8 cellular contexts compared by ENCODE assay signal in genomic region chr15:64836023-64836536, GRCh38. TPM values are rescaled to one million over a fixed set of nuclear protein-coding genes. Genes with fewer than 3 reads are reported as not detected.
A peak's percentile ranks its signal among the peaks of the same experiment; 100 is the strongest.
DNase-seq lines count a peak whose midpoint lies in the region; ATAC-seq, FAIRE-seq and TF ChIP-seq lines count a peak whose summit lies in the region.

No MANE protein-coding gene starts in this region.

- H3K9me1 ChIP-seq in keratinocyte (ENCODE audit: control insufficient read depth, extremely low read depth, insufficient read depth, low read length): no peaks in the 10 kb centered on the region

- no peak for FAIRE-seq in keratinocyte (lab: Jason Lieb, UNC)

- no peaks in the 10 kb centered on the region for H3K36me3 ChIP-seq in keratinocyte (ENCODE audit: control insufficient read depth in 2 of 2, extremely low read depth in 1 of 2, insufficient read depth in 2 of 2, low read length in 2 of 2)
- no peaks in the 10 kb centered on the region for H3K36me3 ChIP-seq in thoracic aorta

- H3K27me3 ChIP-seq in keratinocyte (ENCODE audit: control insufficient read depth, extremely low read depth, insufficient read depth, low read length): no peaks in the 10 kb centered on the region
- no peaks in the 10 kb centered on the region for H3K27me3 ChIP-seq in thoracic aorta (replicated peaks; ENCODE audit: insufficient read depth)

- no peaks in the 10 kb centered on the region for H4K20me1 ChIP-seq in keratinocyte (ENCODE audit: control insufficient read depth, extremely low read depth, insufficient read depth, low read length)

- POLR2A ChIA-PET in activated CD8-positive, alpha-beta T cell treated with anti-CD3 and anti-CD28 coated beads, Interleukin-2, amount 10 ng/mL, durations not matched to agents 7 days and 5 days (lab: Charles Lee): interaction anchor here (1.0 to 3.9 kb wide), 3 partner anchors 10 to 58 kb away, joined by 3 to 39 read pairs (median 16); partner anchors contain the start of gene PIF1

- H3K36me3 Mint-ChIP-seq in activated T-cell treated with anti-CD3 and anti-CD28 coated beads, Interleukin-2, amount 50 U/mL, for 24 hours (ENCODE audit: low read depth): no peaks in the 10 kb centered on the region
- H3K36me3 Mint-ChIP-seq in activated CD8-positive, alpha-beta T cell treated with anti-CD3 and anti-CD28 coated beads, Interleukin-2, amount 10 ng/mL, durations not matched to agents 7 days and 5 days (ENCODE audit: low read depth): peaks cover 2% of the 10 kb centered on the region

- H3K27me3 Mint-ChIP-seq in activated T-cell treated with anti-CD3 and anti-CD28 coated beads, Interleukin-2, amount 50 U/mL, for 24 hours: no peaks in the 10 kb centered on the region
- H3K27me3 Mint-ChIP-seq in activated CD8-positive, alpha-beta T cell treated with anti-CD3 and anti-CD28 coated beads, Interleukin-2, amount 10 ng/mL, durations not matched to agents 7 days and 5 days (ENCODE audit: low read depth): no peaks in the 10 kb centered on the region

- H3K9me3 ChIP-seq in keratinocyte (ENCODE audit: control insufficient read depth, low read depth, low read length) (no peaks in the 10 kb centered on the region), thoracic aorta (no peaks in the 10 kb centered on the region)

- no peak for DNase-seq in activated T-cell treated with anti-CD3 and anti-CD28 coated beads, Interleukin-2, amount 50 U/mL, for 24 hours
- no peak for DNase-seq in activated T-cell treated with anti-CD3 and anti-CD28 coated beads, Interleukin-2, amount 50 U/mL, for 48 hours
- no peak for DNase-seq in activated CD8-positive, alpha-beta T cell treated with anti-CD3 and anti-CD28 coated beads, Interleukin-2, amount 10 ng/mL, durations not matched to agents 7 days and 5 days
- DNase-seq in keratinocyte (ENCODE audit: low read depth, low spot score) (no peak), thoracic aorta (ENCODE audit: low spot score) (no peak), NCI-H1105 (lab: John Stamatoyannopoulos, UW) (no peak), NCI-H146 (lab: John Stamatoyannopoulos, UW) (no peak)

- peaks cover 2% of the 10 kb centered on the region for H3K9me3 Mint-ChIP-seq in activated T-cell treated with anti-CD3 and anti-CD28 coated beads, Interleukin-2, amount 50 U/mL, for 24 hours
- H3K9me3 Mint-ChIP-seq in activated CD8-positive, alpha-beta T cell treated with anti-CD3 and anti-CD28 coated beads, Interleukin-2, amount 10 ng/mL, durations not matched to agents 7 days and 5 days (ENCODE audit: insufficient read depth): no peaks in the 10 kb centered on the region

- CTCF ChIA-PET in activated CD8-positive, alpha-beta T cell treated with anti-CD3 and anti-CD28 coated beads, Interleukin-2, amount 10 ng/mL, durations not matched to agents 7 days and 5 days (lab: Charles Lee): interaction anchor here (0.6 to 7.1 kb wide), 26 partner anchors 8 to 672 kb away, joined by 3 to 114 read pairs (median 5); partner anchors contain the start of genes ANKDD1A, PIF1 and TRIP4

- no peak overlapping the region for H3K4me3 ChIP-seq in keratinocyte (ENCODE audit: control insufficient read depth in 2 of 3, extremely low read depth in 1 of 3, insufficient read depth in 2 of 3, low read depth in 1 of 3, low read length in 3 of 3)
- H3K4me3 ChIP-seq in thoracic aorta: peak overlapping the region; percentile 67

- H2AFZ ChIP-seq in keratinocyte (ENCODE audit: control insufficient read depth, low read length): peak overlapping the region; percentile 6

- TF ChIP-seq CTCF in keratinocyte (optimal IDR thresholded peaks at IDR 0.05 in 1 of 3, IDR thresholded peaks at IDR 0.05 in 1 of 3, conservative IDR thresholded peaks at IDR 0.05 in 1 of 3; ENCODE audit: extremely low read depth in 1 of 3, insufficient read depth in 2 of 3, low read length in 3 of 3) (no peak), thoracic aorta (IDR thresholded peaks at IDR 0.05) (no peak)

- H3K4me3 Mint-ChIP-seq in activated T-cell treated with anti-CD3 and anti-CD28 coated beads, Interleukin-2, amount 50 U/mL, for 24 hours: peak overlapping the region; percentile 28
- H3K4me3 Mint-ChIP-seq in activated CD8-positive, alpha-beta T cell treated with anti-CD3 and anti-CD28 coated beads, Interleukin-2, amount 10 ng/mL, durations not matched to agents 7 days and 5 days: peak overlapping the region; percentile 22

- peak; percentile 12 for ATAC-seq in activated CD8-positive, alpha-beta T cell treated with anti-CD3 and anti-CD28 coated beads, Interleukin-2, amount 10 ng/mL, durations not matched to agents 7 days and 5 days
- no peak for ATAC-seq in thoracic aorta (ENCODE audit: insufficient number of reproducible peaks, low FRiP score, low read depth)
- ATAC-seq in GM18873 (IDR thresholded peaks at IDR 0.05; ENCODE audit: low FRiP score, unreplicated experiment): no peak

- H3K27ac ChIP-seq in keratinocyte (ENCODE audit: control insufficient read depth, insufficient read depth, low read length): no peak overlapping the region
- H3K27ac ChIP-seq in thoracic aorta: peak overlapping the region; percentile 58 to 71

- dilution Hi-C loops in keratinocyte (cut with MboI; ENCODE audit: extremely low pct_ligation_motif_present, low sequenced_read_pairs): no loop called here

- no peak overlapping the region for H3K9ac ChIP-seq in keratinocyte (ENCODE audit: control insufficient read depth, extremely low read depth, insufficient read depth, low read length)

- no peak overlapping the region for H3K27ac Mint-ChIP-seq in activated T-cell treated with anti-CD3 and anti-CD28 coated beads, Interleukin-2, amount 50 U/mL, for 24 hours
- peak overlapping the region; percentile 96 for H3K27ac Mint-ChIP-seq in activated CD8-positive, alpha-beta T cell treated with anti-CD3 and anti-CD28 coated beads, Interleukin-2, amount 10 ng/mL, durations not matched to agents 7 days and 5 days

- H3K79me2 ChIP-seq in keratinocyte (ENCODE audit: control insufficient read depth, insufficient read depth, low read length): no peaks in the 10 kb centered on the region

- peaks cover 41% of the 10 kb centered on the region for H3K4me1 Mint-ChIP-seq in activated T-cell treated with anti-CD3 and anti-CD28 coated beads, Interleukin-2, amount 50 U/mL, for 24 hours (ENCODE audit: low read depth)
- H3K4me1 Mint-ChIP-seq in activated CD8-positive, alpha-beta T cell treated with anti-CD3 and anti-CD28 coated beads, Interleukin-2, amount 10 ng/mL, durations not matched to agents 7 days and 5 days (ENCODE audit: low read depth): peaks cover 53% of the 10 kb centered on the region

- H3K4me1 ChIP-seq in keratinocyte (ENCODE audit: control insufficient read depth, extremely low read depth, insufficient read depth, low read length): peaks cover 3% of the 10 kb centered on the region
- H3K4me1 ChIP-seq in thoracic aorta (ENCODE audit: control insufficient read depth in 1 of 2, low read depth in 2 of 2): peaks cover 3 to 16% of the 10 kb centered on the region in 2 donors

- peak overlapping the region; percentile 2 for H3K4me2 ChIP-seq in keratinocyte (ENCODE audit: control insufficient read depth, extremely low read depth, insufficient read depth, low read depth, low read length)

RNA-seq across cellular contexts. Expression of gene PLEKHO2, which starts 5.6 kb away (rescaled TPM):
- 10 to 100 TPM; 25.8 to 26.4 TPM for total RNA-seq in activated CD8-positive, alpha-beta T cell treated with anti-CD3 and anti-CD28 coated beads, Interleukin-2, amount 10 ng/mL, durations not matched to agents 7 days and 5 days
- 8.8 to 12.0 TPM (median 11.2 TPM) in 3 replicates for polyA plus RNA-seq in keratinocyte
- 1.0 TPM for polyA plus RNA-seq in keratinocyte (2011; ENCODE audit: low read depth)
- polyA plus RNA-seq in keratinocyte (2011; cell fraction: cytosol; rRNA removed): 8.1 and 9.4 TPM in 2 replicates
- polyA plus RNA-seq in keratinocyte (2011; cell fraction: nucleus; rRNA removed): 14.6 and 17.0 TPM in 2 replicates
- 4.9 and 11.6 TPM in 2 replicates for polyA plus RNA-seq in keratinocyte (2012; ENCODE audit: low replicate concordance)
- 11.8 to 17.8 TPM (median 12.1 TPM) in 3 replicates for polyA minus RNA-seq in keratinocyte
- 11.7 TPM for polyA minus RNA-seq in keratinocyte (2011; cell fraction: cytosol; rRNA and poly(A)+ RNA removed)
- polyA minus RNA-seq in keratinocyte (2011; cell fraction: nucleus; rRNA and poly(A)+ RNA removed): 11.0 and 13.6 TPM in 2 replicates
- total RNA-seq in thoracic aorta: 10 to 100 TPM; 50.0 to 53.8 TPM

RNA-seq across cellular contexts. Expression of gene PIF1, which starts 10.6 kb away (rescaled TPM):
- 10 to 100 TPM; 69.1 to 71.1 TPM for total RNA-seq in activated CD8-positive, alpha-beta T cell treated with anti-CD3 and anti-CD28 coated beads, Interleukin-2, amount 10 ng/mL, durations not matched to agents 7 days and 5 days
- 2.3 to 7.6 TPM (median 6.2 TPM) in 3 replicates for polyA plus RNA-seq in keratinocyte
- not detected for polyA plus RNA-seq in keratinocyte (2011; ENCODE audit: low read depth)
- 0.44 and 0.75 TPM in 2 replicates for polyA plus RNA-seq in keratinocyte (2011; cell fraction: cytosol; rRNA removed)
- polyA plus RNA-seq in keratinocyte (2011; cell fraction: nucleus; rRNA removed): 7.1 and 7.3 TPM in 2 replicates
- 4.9 TPM in 1 of 2 replicates, not detected in the other for polyA plus RNA-seq in keratinocyte (2012; ENCODE audit: low replicate concordance)
- 1.1 to 9.9 TPM (median 3.0 TPM) in 3 replicates for polyA minus RNA-seq in keratinocyte
- 6.9 TPM for polyA minus RNA-seq in keratinocyte (2011; cell fraction: cytosol; rRNA and poly(A)+ RNA removed)
- polyA minus RNA-seq in keratinocyte (2011; cell fraction: nucleus; rRNA and poly(A)+ RNA removed): 0.63 and 1.4 TPM in 2 replicates
- 1 to 10 TPM; 1.1 to 9.0 TPM for total RNA-seq in thoracic aorta

Comparison
In these comparisons a context has a peak if more than half of its experiments do, and no peak if none do; other contexts are left out.
1. RNA of gene PIF1, which starts 10.6 kb away (total RNA-seq): 69.1 to 71.1 TPM in activated CD8-positive, alpha-beta T cell treated with anti-CD3 and anti-CD28 coated beads, Interleukin-2, amount 10 ng/mL, durations not matched to agents 7 days and 5 days; 1.1 to 9.0 TPM in thoracic aorta; every median in the first group is over 4 times any median in the second.